8 cellular contexts compared by ENCODE assay signal in the genomic region with DNA sequence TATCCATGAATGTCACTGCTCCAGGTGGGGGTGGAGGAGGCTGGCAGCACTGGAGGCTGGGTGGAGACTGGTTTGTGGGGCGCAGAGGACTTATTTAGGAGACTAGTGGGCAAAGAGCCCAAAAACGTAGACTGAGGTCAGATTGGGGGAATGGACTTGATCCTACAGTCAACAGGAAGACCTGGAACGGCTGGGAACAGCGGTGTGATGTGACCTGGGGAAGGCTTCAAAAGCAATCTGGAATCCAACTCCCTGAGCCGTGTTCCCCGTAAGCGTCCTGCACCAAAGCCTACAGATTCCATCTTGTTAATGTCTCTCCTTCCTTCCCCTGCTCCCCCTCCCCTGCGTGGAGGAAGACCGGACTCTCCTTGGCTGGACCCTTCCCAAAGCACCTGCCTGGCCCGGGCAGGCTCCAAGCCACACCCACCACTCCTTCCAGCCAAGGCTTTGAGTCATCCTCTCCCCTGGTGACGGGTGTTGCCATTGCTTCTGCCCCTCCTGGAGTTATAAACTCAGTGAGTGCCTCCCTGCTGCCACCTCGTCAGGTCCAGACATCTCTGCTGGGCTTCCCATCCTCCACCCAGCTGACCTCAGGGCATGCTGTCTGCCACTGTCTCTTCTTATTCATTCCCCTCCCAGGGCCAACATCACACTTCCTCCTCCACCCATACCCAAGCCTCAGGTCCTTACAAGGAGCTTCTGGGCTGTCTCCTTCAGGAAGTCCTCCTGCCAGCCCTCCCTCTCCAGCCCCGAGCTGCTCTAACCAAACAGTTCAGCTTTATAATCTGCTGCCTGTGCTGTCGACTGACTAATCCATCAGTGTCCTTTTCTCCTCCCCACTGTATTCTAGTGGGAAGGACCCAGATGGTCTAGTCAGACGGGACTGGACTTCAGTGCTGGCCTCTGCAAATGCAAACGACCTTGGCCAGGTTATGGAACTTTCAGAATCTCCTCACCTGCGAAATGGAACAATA. TPM values are rescaled to one million over a fixed set of nuclear protein-coding genes. Genes with fewer than 3 reads are reported as not detected.
DNase-seq lines count a peak whose midpoint lies in the region; ATAC-seq and TF ChIP-seq lines count a peak whose summit lies in the region.

No MANE protein-coding gene starts in this region.

- peaks cover 45% of the 10 kb centered on the region for H3K4me1 Mint-ChIP-seq in activated CD8-positive, alpha-beta T cell treated with anti-CD3 and anti-CD28 coated beads, Interleukin-2, amount 10 ng/mL, durations not matched to agents 7 days and 5 days (ENCODE audit: low read depth)

- peaks cover 2% of the 10 kb centered on the region for H3K27me3 Mint-ChIP-seq in activated CD8-positive, alpha-beta T cell treated with anti-CD3 and anti-CD28 coated beads, Interleukin-2, amount 10 ng/mL, durations not matched to agents 7 days and 5 days (ENCODE audit: low read depth)

- intact Hi-C loops in esophagus muscularis mucosa (cut with DNase I): loop anchor here (5.0 kb wide), 1 partner anchor 38 kb away; no protein-coding TSS in a partner anchor

- H3K9me3 ChIP-seq in esophagus muscularis mucosa (no peaks in the 10 kb centered on the region), muscle layer of duodenum (ENCODE audit: control insufficient read depth in 1 of 2, low read length in 2 of 2) (no peaks in the 10 kb centered on the region), upper lobe of left lung (no peaks in the 10 kb centered on the region)

- H3K27ac Mint-ChIP-seq in activated CD8-positive, alpha-beta T cell treated with anti-CD3 and anti-CD28 coated beads, Interleukin-2, amount 10 ng/mL, durations not matched to agents 7 days and 5 days: peak overlapping the region; percentile 67

- H3K27ac ChIP-seq in esophagus muscularis mucosa (replicated peaks in 1 of 4) (peak overlapping the region; percentile 90 to 98 (median 92)), muscle layer of duodenum (ENCODE audit: low read length) (peak overlapping the region; percentile 86), upper lobe of left lung (peak overlapping the region; percentile 70 to 91 (median 84))

- peak; percentile 18 for DNase-seq in activated T-cell treated with anti-CD3 and anti-CD28 coated beads for 1 hour (ENCODE audit: low read depth)
- no peak for DNase-seq in activated T-cell treated with anti-CD3 and anti-CD28 coated beads for 4 hours
- peak; percentile 96 for DNase-seq in NCI-H510A (lab: John Stamatoyannopoulos, UW)
- DNase-seq in activated CD8-positive, alpha-beta T cell treated with anti-CD3 and anti-CD28 coated beads, Interleukin-2, amount 10 ng/mL, durations not matched to agents 7 days and 5 days: peak; percentile 56
- DNase-seq in esophagus muscularis mucosa (ENCODE audit: extremely low spot score): no peak
- DNase-seq in upper lobe of left lung: peak in 1 of 2 donors; percentile 74
- no peak for DNase-seq in NCI-H774 (lab: John Stamatoyannopoulos, UW)

- CTCF ChIA-PET in activated CD8-positive, alpha-beta T cell treated with anti-CD3 and anti-CD28 coated beads, Interleukin-2, amount 10 ng/mL, durations not matched to agents 7 days and 5 days (lab: Charles Lee): interaction anchor here (0.9 to 4.1 kb wide), 4 partner anchors 26 to 237 kb away, joined by 3 to 31 read pairs (median 4); partner anchors contain the start of gene TMEM201

- POLR2A ChIA-PET in activated CD8-positive, alpha-beta T cell treated with anti-CD3 and anti-CD28 coated beads, Interleukin-2, amount 10 ng/mL, durations not matched to agents 7 days and 5 days (lab: Charles Lee): interaction anchor here (0.8 kb wide), 1 partner anchor 53 kb away, joined by 4 read pairs; no protein-coding TSS in a partner anchor

- H3K27me3 ChIP-seq in esophagus muscularis mucosa: no peaks in the 10 kb centered on the region
- no peaks in the 10 kb centered on the region for H3K27me3 ChIP-seq in muscle layer of duodenum (ENCODE audit: low read depth, low read length)
- no peaks in the 10 kb centered on the region for H3K27me3 ChIP-seq in upper lobe of left lung

- H3K4me1 ChIP-seq in esophagus muscularis mucosa (peaks cover 23 to 48% (median 42%) of the 10 kb centered on the region in 4 donors), muscle layer of duodenum (ENCODE audit: control insufficient read depth in 1 of 2, insufficient read depth in 2 of 2, low read length in 2 of 2) (peaks cover 14 to 29% of the 10 kb centered on the region in 2 donors), upper lobe of left lung (peaks cover 24 to 38% (median 29%) of the 10 kb centered on the region in 4 donors)

- peaks cover 11% of the 10 kb centered on the region for H3K36me3 Mint-ChIP-seq in activated CD8-positive, alpha-beta T cell treated with anti-CD3 and anti-CD28 coated beads, Interleukin-2, amount 10 ng/mL, durations not matched to agents 7 days and 5 days (ENCODE audit: low read depth)

- TF ChIP-seq CTCF in esophagus muscularis mucosa (IDR thresholded peaks at IDR 0.05) (no peak), upper lobe of left lung (IDR thresholded peaks at IDR 0.05) (no peak)

- H3K4me3 ChIP-seq in esophagus muscularis mucosa (peak overlapping the region; percentile 84 to 93 (median 91)), muscle layer of duodenum (ENCODE audit: low read depth in 1 of 2, low read length in 2 of 2) (peak overlapping the region; percentile 13 to 74), upper lobe of left lung (no peak overlapping the region)

- no peaks in the 10 kb centered on the region for H3K9me3 Mint-ChIP-seq in activated CD8-positive, alpha-beta T cell treated with anti-CD3 and anti-CD28 coated beads, Interleukin-2, amount 10 ng/mL, durations not matched to agents 7 days and 5 days (ENCODE audit: insufficient read depth)

- no peak for TF ChIP-seq EP300 in esophagus muscularis mucosa (IDR thresholded peaks at IDR 0.05)
- TF ChIP-seq EP300 in upper lobe of left lung (IDR thresholded peaks at IDR 0.05): no peak

- TF ChIP-seq POLR2A in esophagus muscularis mucosa (IDR thresholded peaks at IDR 0.05; ENCODE audit: low read depth) (no peak), upper lobe of left lung (IDR thresholded peaks at IDR 0.05) (peak in 1 of 4 donors; percentile 27)

- H3K36me3 ChIP-seq in esophagus muscularis mucosa (no peaks in the 10 kb centered on the region), muscle layer of duodenum (ENCODE audit: control insufficient read depth in 1 of 2, insufficient read depth in 2 of 2, low read length in 2 of 2) (no peaks in the 10 kb centered on the region), upper lobe of left lung (no peaks in the 10 kb centered on the region)

- ATAC-seq in activated CD8-positive, alpha-beta T cell treated with anti-CD3 and anti-CD28 coated beads, Interleukin-2, amount 10 ng/mL, durations not matched to agents 7 days and 5 days: peak; percentile 27
- peak; percentile 54 to 79 for ATAC-seq in upper lobe of left lung (ENCODE audit: low FRiP score in 2 of 2)

- WGBS in esophagus muscularis mucosa: 16% methylated on average over 17 of the region's 17 CpGs
- 15 to 24% methylated on average over 17 of the region's 17 CpGs for WGBS in upper lobe of left lung, 2 donors

- H3K4me3 Mint-ChIP-seq in activated CD8-positive, alpha-beta T cell treated with anti-CD3 and anti-CD28 coated beads, Interleukin-2, amount 10 ng/mL, durations not matched to agents 7 days and 5 days: peak overlapping the region; percentile 46

RNA-seq across cellular contexts. Expression of gene CLSTN1, which starts 1.6 kb away (rescaled TPM):
- 10 to 100 TPM; 91.1 to 96.8 TPM for total RNA-seq in activated CD8-positive, alpha-beta T cell treated with anti-CD3 and anti-CD28 coated beads, Interleukin-2, amount 10 ng/mL, durations not matched to agents 7 days and 5 days
- total RNA-seq in esophagus muscularis mucosa (100 to 1,000 TPM in 1 of 4 donors, 10 to 100 TPM in 3; 47.1 to 109 (median 72.3) TPM), upper lobe of left lung (10 to 100 TPM; 35.6 to 82.7 (median 59.5) TPM)

Comparison
In these comparisons a context has a peak if more than half of its experiments do, and no peak if none do; other contexts are left out.
1. DNase-seq: peak in activated T-cell treated with anti-CD3 and anti-CD28 coated beads for 1 hour (single experiment), NCI-H510A (single experiment) and activated CD8-positive, alpha-beta T cell treated with anti-CD3 and anti-CD28 coated beads, Interleukin-2, amount 10 ng/mL, durations not matched to agents 7 days and 5 days (single experiment); none in activated T-cell treated with anti-CD3 and anti-CD28 coated beads for 4 hours (single experiment), esophagus muscularis mucosa (single experiment) and NCI-H774 (single experiment).
2. H3K4me3 ChIP-seq: peak in esophagus muscularis mucosa (4 of 4) and muscle layer of duodenum (2 of 2); none in upper lobe of left lung (0 of 4).
3. Peak in every context shown above with its lines, with median percentiles within 50 percentile points of each other: H3K27ac ChIP-seq.